9 cellular contexts compared by ENCODE assay signal in the genomic region with DNA sequence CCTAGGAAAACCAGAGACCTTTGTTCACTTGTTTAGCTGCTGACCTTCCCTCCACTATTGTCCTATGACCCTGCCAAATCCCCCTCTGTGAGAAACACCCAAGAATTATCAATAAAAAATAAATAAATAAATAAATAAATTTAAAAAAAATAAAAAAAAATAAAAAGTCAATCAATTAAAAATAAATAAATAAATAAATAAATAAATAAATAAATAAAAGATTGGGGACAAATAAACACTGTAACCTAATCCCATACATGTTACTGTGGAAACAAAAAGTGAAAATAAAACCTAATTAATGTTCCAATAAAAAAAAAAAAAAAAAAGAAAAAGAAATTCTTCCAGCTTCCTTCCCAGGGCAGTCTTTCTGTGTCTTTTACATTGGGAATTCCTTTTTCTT. TPM values are rescaled to one million over a fixed set of nuclear protein-coding genes. Genes with fewer than 3 reads are reported as not detected.
DNase-seq lines count a peak whose midpoint lies in the region; ATAC-seq, FAIRE-seq and TF ChIP-seq lines count a peak whose summit lies in the region.
"Not testable (repeated sequence)": the region's sequence is repeated elsewhere in the genome, so short reads cannot be mapped to it uniquely, and the experiment has no call there.
"Had no signal": no experiment of that assay in that cellular context is flagged by ENCODE, and none has a peak within 500 bp of the region (broad histone marks: within the 10 kb centered on the region; RNA-seq: fewer than 3 reads in every experiment).

No MANE protein-coding gene starts in this region.

- H4K20me1 ChIP-seq in osteoblast (ENCODE audit: insufficient read depth, low read length) = not testable (repeated sequence)

- not testable (repeated sequence) for TF ChIP-seq CTCF in HEK293 (tag by site-specific recombination; IDR thresholded peaks at IDR 0.05); RWPE2 (IDR thresholded peaks at IDR 0.05; ENCODE audit: poor library complexity, severe bottlenecking); WTC11 (IDR thresholded peaks at IDR 0.05); osteoblast (IDR thresholded peaks at IDR 0.05; ENCODE audit: extremely low read depth, low read depth, low read length)

- not testable (repeated sequence) for DNase-seq in RWPE2 (ENCODE audit: low spot score); WTC11 (ENCODE audit: low spot score); frontal cortex (ENCODE audit: low spot score in 2 of 2)
- DNase-seq in osteoblast (ENCODE audit: insufficient read length, low spot score, missing footprints) = peak; percentile 78

- not testable (repeated sequence) for H3K9me3 Mint-ChIP-seq in WTC11

- not testable (repeated sequence) for H3K27me3 ChIP-seq in RWPE2 (ENCODE audit: insufficient read depth, poor library complexity, severe bottlenecking); osteoblast (ENCODE audit: insufficient read depth, low read length)

- not testable (repeated sequence) for H3K27ac ChIP-seq in HEK293 (ENCODE audit: extremely low read depth, low read depth, low read length); osteoblast (ENCODE audit: low read depth, low read length)
- peak overlapping the region; percentile 89 for H3K27ac ChIP-seq in RWPE2 (ENCODE audit: poor library complexity, severe bottlenecking)

- not testable (repeated sequence) for H3K4me3 Mint-ChIP-seq in WTC11

- CTCF ChIA-PET in HEK293 (lab: Yijun Ruan, JAX) (interaction anchor here (0.6 kb wide), 2 partner anchors 192 to 317 kb away, joined by 3 read pairs; no protein-coding TSS in a partner anchor), WTC11 (lab: Charles Lee) (interaction anchor here (0.5 to 1.4 kb wide), 2 partner anchors 10 to 26 kb away, joined by 3 to 5 read pairs; no protein-coding TSS in a partner anchor)

- POLR2A ChIA-PET in HEK293 (lab: Yijun Ruan, JAX) = interaction anchor here (0.6 to 1.0 kb wide), 2 partner anchors 13 to 116 kb away, joined by 3 read pairs; no protein-coding TSS in a partner anchor
- POLR2A ChIA-PET in WTC11 (lab: Charles Lee) = not testable (repeated sequence)

- not testable (repeated sequence) for H3K79me2 ChIP-seq in osteoblast (ENCODE audit: insufficient read depth, low read length)

- not testable (repeated sequence) for H3K4me3 ChIP-seq in HEK293 (ENCODE audit: low read depth, low read length); RWPE2 (ENCODE audit: severe bottlenecking); osteoblast (ENCODE audit: insufficient read depth, low read length)

- not testable (repeated sequence) for H3K27ac Mint-ChIP-seq in WTC11

- not testable (repeated sequence) for H3K27me3 Mint-ChIP-seq in WTC11 (ENCODE audit: low read depth)

- not testable (repeated sequence) for H3K4me2 ChIP-seq in osteoblast (ENCODE audit: insufficient read depth, low read length)

- not testable (repeated sequence) for H3K4me1 ChIP-seq in HEK293 (ENCODE audit: control insufficient read depth, insufficient read depth, low read length); osteoblast (ENCODE audit: insufficient read depth, low read length)
- H3K4me1 ChIP-seq in RWPE2 (ENCODE audit: insufficient read depth, poor library complexity, severe bottlenecking) = peaks cover 23% of the 10 kb centered on the region

- peaks cover 33% of the 10 kb centered on the region for H3K4me1 Mint-ChIP-seq in WTC11

- ATAC-seq in RWPE2 (ENCODE audit: low read depth); WTC11: not testable (repeated sequence)

- H3K9me3 ChIP-seq in HEK293 (ENCODE audit: control insufficient read depth, insufficient read depth, low read depth, low read length); RWPE2 (ENCODE audit: severe bottlenecking); osteoblast (ENCODE audit: low read depth, low read length): not testable (repeated sequence)

- not testable (repeated sequence) for H3K36me3 Mint-ChIP-seq in WTC11

- FAIRE-seq in A204.1 (lab: Jason Lieb, UNC) (peak; percentile 86), frontal cortex (lab: Jason Lieb, UNC) (peak; percentile 98)

- H2AFZ ChIP-seq in osteoblast (ENCODE audit: low read length) = not testable (repeated sequence)

- H3K36me3 ChIP-seq in HEK293 (ENCODE audit: control insufficient read depth in 2 of 2, insufficient read depth in 1 of 2, low read length in 2 of 2); RWPE2 (ENCODE audit: low read depth); osteoblast (ENCODE audit: insufficient read depth, low read length): not testable (repeated sequence)

TF ChIP-seq in HEK293, 187 proteins besides CTCF, POLR2A, EP300 and RAD21 (continues in another document):
- 0 out of 2 replicates have a peak, but pooled peaks have one; percentile 22 for TF ChIP-seq ZNF629 (tag by site-specific recombination; IDR thresholded peaks at IDR 0.05)
- TF ChIP-seq REST (tag by site-specific recombination; IDR thresholded peaks at IDR 0.05) = peak; percentile 34; the same call in 1 of the 2 replicates
- TF ChIP-seq ZNF394 (tag by site-specific recombination; IDR thresholded peaks at IDR 0.05; ENCODE audit: borderline replicate concordance) = peak; percentile 77; the same call in 1 of the 2 replicates
- TF ChIP-seq ZBTB8A (tag by site-specific recombination; IDR thresholded peaks at IDR 0.05) = peak; percentile 35; the same call in 1 of the 2 replicates

TF ChIP-seq in WTC11, 78 proteins besides CTCF, POLR2A, EP300 and RAD21:
- TF ChIP-seq HMGA2 (CRISPR knock-in tag; IDR thresholded peaks at IDR 0.05) = peak; percentile 91; the same call in 1 of the 2 replicates
TF ChIP-seq in WTC11: peak in this region for 1; not testable (repeated sequence) for 77.

RNA-seq across cellular contexts. Expression of gene METTL27, which starts 5.1 kb away (rescaled TPM):
- total RNA-seq in WTC11 (2021) (4.3 to 7.7 TPM (median 6.6 TPM) in 3 replicates), frontal cortex (0.41 TPM), osteoblast (8.7 and 8.8 TPM in 2 replicates)
- total RNA-seq: A673, G401 had no signal

RNA-seq across cellular contexts. Expression of gene CLDN4, which starts 6.4 kb away (rescaled TPM):
- total RNA-seq in WTC11 (2021) (32.0 to 54.3 TPM (median 52.5 TPM) in 3 replicates), frontal cortex (not detected), osteoblast (0.36 and 0.59 TPM in 2 replicates)
- total RNA-seq: CD4-positive, alpha-beta memory T cell had no signal

RNA-seq across cellular contexts. Expression of gene TMEM270, which starts 23.8 kb away (rescaled TPM):
- total RNA-seq in WTC11 (2021) (0.28 TPM in 1 of 3 replicates, not detected in the others), frontal cortex (not detected), osteoblast (not detected in 2 replicates)
- total RNA-seq: A673; CD4-positive, alpha-beta memory T cell; G401 had no signal

Comparison
In these comparisons a context has a peak if more than half of its experiments do, and no peak if none do; other contexts are left out.
1. RNA of gene CLDN4, which starts 6.4 kb away (total RNA-seq): 32.0 to 54.3 TPM in WTC11; 0.36 to 0.59 TPM in osteoblast and not detected in frontal cortex (single experiment); every median in the first group is over 10 times any median in the second.